In genomic region chr11:128422576-128423370, GRCh38 we compare ENCODE assay signal across 9 cellular contexts.
DNase-seq lines count a peak whose midpoint lies in the region; ATAC-seq and TF ChIP-seq lines count a peak whose summit lies in the region.
"Had no signal": no experiment of that assay in that cellular context is flagged by ENCODE, and none has a peak within 500 bp of the region (broad histone marks: within the 10 kb centered on the region; RNA-seq: fewer than 3 reads in every experiment).

No MANE protein-coding gene starts in this region.

- peak; percentile 64 for ATAC-seq in HG03432 (IDR thresholded peaks at IDR 0.05; ENCODE audit: unreplicated experiment)
- no peak for ATAC-seq in GM21576 (IDR thresholded peaks at IDR 0.05; ENCODE audit: unreplicated experiment)
- no peak for ATAC-seq in GM18858 (IDR thresholded peaks at IDR 0.05; ENCODE audit: unreplicated experiment)

- peak overlapping the region; percentile 63 to 84 for H3K27ac ChIP-seq in coronary artery
- H3K27ac ChIP-seq: epithelial cell of prostate had no signal

- peak; percentile 45 to 71 (median 60) for DNase-seq in activated CD4-positive, CD25-positive, alpha-beta regulatory T cell (lab: John Stamatoyannopoulos, UW)
- DNase-seq in coronary artery (ENCODE audit: low spot score), result peak; percentile 72
- peak; percentile 93 for DNase-seq in stimulated activated CD4-positive, alpha-beta T cell treated with anti-CD3 and anti-CD28 coated beads, Interleukin-4, amount 100 ng/mL, for 24 hours
- DNase-seq in GDM1 (lab: John Stamatoyannopoulos, UW), result no peak
- DNase-seq in hippocampal formation (lab: John Stamatoyannopoulos, UW), result no peak

- no peak for TF ChIP-seq CTCF in coronary artery (IDR thresholded peaks at IDR 0.05)

- H3K4me3 ChIP-seq in coronary artery, result no peak overlapping the region

Comparison
In these comparisons a context has a peak if more than half of its experiments do, and no peak if none do; other contexts are left out.
1. DNase-seq: peak in activated CD4-positive, CD25-positive, alpha-beta regulatory T cell (4 of 4), coronary artery (single experiment) and stimulated activated CD4-positive, alpha-beta T cell treated with anti-CD3 and anti-CD28 coated beads, Interleukin-4, amount 100 ng/mL, for 24 hours (single experiment); none in GDM1 (single experiment) and hippocampal formation (0 of 2).